Comparison of ENCODE assay signal across 13 cellular contexts in the genomic region with DNA sequence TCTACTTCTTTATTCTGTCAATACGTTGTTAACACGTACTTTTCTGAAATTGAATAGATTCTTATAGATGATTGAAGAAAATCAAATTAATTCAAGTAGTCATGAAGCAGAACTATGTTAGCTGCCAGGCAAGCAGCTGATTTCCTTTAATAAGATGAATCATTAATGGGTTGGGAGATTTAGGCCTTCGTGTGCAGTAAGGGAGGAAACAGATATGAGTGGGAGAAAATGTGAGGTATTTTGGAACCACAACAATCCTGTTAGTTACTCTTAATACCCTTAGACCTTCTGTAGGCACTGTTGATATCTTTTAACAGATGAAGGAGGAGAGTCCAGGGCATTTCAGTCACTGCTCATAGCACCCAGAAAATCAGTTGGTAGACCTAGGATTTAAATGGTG.
DNase-seq lines count a peak whose midpoint lies in the region; ATAC-seq and TF ChIP-seq lines count a peak whose summit lies in the region.
"Had no signal": no experiment of that assay in that cellular context is flagged by ENCODE, and none has a peak within 500 bp of the region (broad histone marks: within the 10 kb centered on the region; RNA-seq: fewer than 3 reads in every experiment).

No MANE protein-coding gene starts in this region.

- H3K9me3 Mint-ChIP-seq in activated CD8-positive, alpha-beta T cell treated with anti-CD3 and anti-CD28 coated beads for 36 hours, result no peaks in the 10 kb centered on the region
- no peaks in the 10 kb centered on the region for H3K9me3 Mint-ChIP-seq in activated CD8-positive, alpha-beta T cell treated with anti-CD3 and anti-CD28 coated beads, Interleukin-2, amount 10 ng/mL, durations not matched to agents 7 days and 5 days (ENCODE audit: insufficient read depth)
- H3K9me3 Mint-ChIP-seq in activated T-helper 17 cell treated with anti-CD3 and anti-CD28 coated beads, Interleukin-2, amount 50 U/mL, for 72 hours, result no peaks in the 10 kb centered on the region
- no peaks in the 10 kb centered on the region for H3K9me3 Mint-ChIP-seq in stimulated activated effector memory CD8-positive, alpha-beta T cell treated with anti-CD3 and anti-CD28 coated beads, Interleukin-12 subunit alpha, Interleukin-12 subunit beta, amount 100 ng/mL, for 72 hours
- H3K9me3 Mint-ChIP-seq in endodermal cell, result no peaks in the 10 kb centered on the region

- H3K4me1 Mint-ChIP-seq in activated CD8-positive, alpha-beta T cell treated with anti-CD3 and anti-CD28 coated beads for 36 hours (ENCODE audit: low read depth), result peaks cover 22% of the 10 kb centered on the region
- peaks cover 7% of the 10 kb centered on the region for H3K4me1 Mint-ChIP-seq in activated CD8-positive, alpha-beta T cell treated with anti-CD3 and anti-CD28 coated beads, Interleukin-2, amount 10 ng/mL, durations not matched to agents 7 days and 5 days (ENCODE audit: low read depth)
- H3K4me1 Mint-ChIP-seq in activated T-helper 17 cell treated with anti-CD3 and anti-CD28 coated beads, Interleukin-2, amount 50 U/mL, for 72 hours, result peaks cover 14% of the 10 kb centered on the region
- peaks cover 31% of the 10 kb centered on the region for H3K4me1 Mint-ChIP-seq in stimulated activated effector memory CD8-positive, alpha-beta T cell treated with anti-CD3 and anti-CD28 coated beads, Interleukin-12 subunit alpha, Interleukin-12 subunit beta, amount 100 ng/mL, for 72 hours
- H3K4me1 Mint-ChIP-seq in endodermal cell, result peaks cover 4% of the 10 kb centered on the region

- ATAC-seq in activated CD8-positive, alpha-beta T cell treated with anti-CD3 and anti-CD28 coated beads for 36 hours, result peak; percentile 45
- no peak for ATAC-seq in activated CD8-positive, alpha-beta T cell treated with anti-CD3 and anti-CD28 coated beads, Interleukin-2, amount 10 ng/mL, durations not matched to agents 7 days and 5 days
- ATAC-seq in activated T-helper 17 cell treated with anti-CD3 and anti-CD28 coated beads, Interleukin-2, amount 50 U/mL, for 72 hours (replicated peaks), result peak; percentile 55
- peak; percentile 74 for ATAC-seq in stimulated activated effector memory CD8-positive, alpha-beta T cell treated with anti-CD3 and anti-CD28 coated beads, Interleukin-12 subunit alpha, Interleukin-12 subunit beta, amount 100 ng/mL, for 72 hours
- ATAC-seq in HG03139 (IDR thresholded peaks at IDR 0.05; ENCODE audit: unreplicated experiment) (no peak), left colon (no peak)

- no peak overlapping the region for H3K9ac ChIP-seq in endodermal cell (ENCODE audit: extremely low read depth, low read length, poor library complexity, severe bottlenecking)

- no peak for DNase-seq in activated CD8-positive, alpha-beta T cell treated with anti-CD3 and anti-CD28 coated beads for 36 hours
- DNase-seq in activated CD8-positive, alpha-beta T cell treated with anti-CD3 and anti-CD28 coated beads, Interleukin-2, amount 10 ng/mL, durations not matched to agents 7 days and 5 days, result no peak
- DNase-seq in foreskin melanocyte (peak; percentile 19), left colon (no peak), endodermal cell (no peak)
- no peak for DNase-seq in stimulated activated effector memory CD8-positive, alpha-beta T cell treated with anti-CD3 and anti-CD28 coated beads, Interleukin-12 subunit alpha, Interleukin-12 subunit beta, amount 100 ng/mL, for 72 hours (ENCODE audit: low spot score in 2 of 2)
- DNase-seq: 8988T; activated CD4-positive, alpha-beta T cell treated with anti-CD3 and anti-CD28 coated beads, Interleukin-2, amount 50 U/mL, for 1 hour; central memory CD4-positive, alpha-beta T cell; NCI-H1694; sigmoid colon had no signal

- no peaks in the 10 kb centered on the region for H3K4me1 ChIP-seq in endodermal cell (ENCODE audit: control insufficient read depth, insufficient read depth, low read length)
- H3K4me1 ChIP-seq: sigmoid colon had no signal

- peaks cover 5% of the 10 kb centered on the region for H3K36me3 Mint-ChIP-seq in activated CD8-positive, alpha-beta T cell treated with anti-CD3 and anti-CD28 coated beads for 36 hours (ENCODE audit: low read depth)
- H3K36me3 Mint-ChIP-seq in activated CD8-positive, alpha-beta T cell treated with anti-CD3 and anti-CD28 coated beads, Interleukin-2, amount 10 ng/mL, durations not matched to agents 7 days and 5 days (ENCODE audit: low read depth), result no peaks in the 10 kb centered on the region
- no peaks in the 10 kb centered on the region for H3K36me3 Mint-ChIP-seq in activated T-helper 17 cell treated with anti-CD3 and anti-CD28 coated beads, Interleukin-2, amount 50 U/mL, for 72 hours (ENCODE audit: low read depth)
- no peaks in the 10 kb centered on the region for H3K36me3 Mint-ChIP-seq in stimulated activated effector memory CD8-positive, alpha-beta T cell treated with anti-CD3 and anti-CD28 coated beads, Interleukin-12 subunit alpha, Interleukin-12 subunit beta, amount 100 ng/mL, for 72 hours
- no peaks in the 10 kb centered on the region for H3K36me3 Mint-ChIP-seq in endodermal cell (ENCODE audit: low read depth)

- no peak overlapping the region for H3K27ac ChIP-seq in endodermal cell (ENCODE audit: low read depth, low read length)

- no peaks in the 10 kb centered on the region for H3K9me3 ChIP-seq in endodermal cell (ENCODE audit: control insufficient read depth, low read length)
- H3K9me3 ChIP-seq: sigmoid colon had no signal

- no peak overlapping the region for H3K27ac Mint-ChIP-seq in activated CD8-positive, alpha-beta T cell treated with anti-CD3 and anti-CD28 coated beads for 36 hours
- H3K27ac Mint-ChIP-seq in activated CD8-positive, alpha-beta T cell treated with anti-CD3 and anti-CD28 coated beads, Interleukin-2, amount 10 ng/mL, durations not matched to agents 7 days and 5 days, result no peak overlapping the region
- peak overlapping the region; percentile 29 for H3K27ac Mint-ChIP-seq in activated T-helper 17 cell treated with anti-CD3 and anti-CD28 coated beads, Interleukin-2, amount 50 U/mL, for 72 hours
- H3K27ac Mint-ChIP-seq in stimulated activated effector memory CD8-positive, alpha-beta T cell treated with anti-CD3 and anti-CD28 coated beads, Interleukin-12 subunit alpha, Interleukin-12 subunit beta, amount 100 ng/mL, for 72 hours, result peak overlapping the region; percentile 19
- no peak overlapping the region for H3K27ac Mint-ChIP-seq in endodermal cell

- TF ChIP-seq CTCF in activated CD8-positive, alpha-beta T cell treated with anti-CD3 and anti-CD28 coated beads for 36 hours (IDR thresholded peaks at IDR 0.05), result no peak
- TF ChIP-seq CTCF in endodermal cell (conservative IDR thresholded peaks at IDR 0.05), result no peak

- no peak overlapping the region for H3K4me3 ChIP-seq in endodermal cell (ENCODE audit: low read length)
- H3K4me3 ChIP-seq: sigmoid colon had no signal

- no peak overlapping the region for H3K4me3 Mint-ChIP-seq in activated CD8-positive, alpha-beta T cell treated with anti-CD3 and anti-CD28 coated beads for 36 hours
- no peak overlapping the region for H3K4me3 Mint-ChIP-seq in activated CD8-positive, alpha-beta T cell treated with anti-CD3 and anti-CD28 coated beads, Interleukin-2, amount 10 ng/mL, durations not matched to agents 7 days and 5 days
- no peak overlapping the region for H3K4me3 Mint-ChIP-seq in activated T-helper 17 cell treated with anti-CD3 and anti-CD28 coated beads, Interleukin-2, amount 50 U/mL, for 72 hours
- no peak overlapping the region for H3K4me3 Mint-ChIP-seq in stimulated activated effector memory CD8-positive, alpha-beta T cell treated with anti-CD3 and anti-CD28 coated beads, Interleukin-12 subunit alpha, Interleukin-12 subunit beta, amount 100 ng/mL, for 72 hours
- H3K4me3 Mint-ChIP-seq in endodermal cell, result no peak overlapping the region

- WGBS in endodermal cell (ENCODE audit: insufficient coverage in 1 of 2, insufficient read length in 1 of 2), 2 experiments, result 93 to 94% methylated on average over 3 of the region's 3 CpGs

- no peaks in the 10 kb centered on the region for H3K36me3 ChIP-seq in endodermal cell (ENCODE audit: control insufficient read depth, insufficient read depth, low read length)
- H3K36me3 ChIP-seq: sigmoid colon had no signal

- intact Hi-C loops in activated CD8-positive, alpha-beta T cell treated with anti-CD3 and anti-CD28 coated beads for 36 hours (cut with micrococcal nuclease), result no loop called here
- intact Hi-C loops in left colon (cut with DNase I, micrococcal nuclease), result no loop called here

- POLR2A ChIA-PET in activated CD8-positive, alpha-beta T cell treated with anti-CD3 and anti-CD28 coated beads for 36 hours (lab: Charles Lee), result no interaction called here
- POLR2A ChIA-PET in activated CD8-positive, alpha-beta T cell treated with anti-CD3 and anti-CD28 coated beads, Interleukin-2, amount 10 ng/mL, durations not matched to agents 7 days and 5 days (lab: Charles Lee), result no interaction called here

- H3K27me3 ChIP-seq in endodermal cell (ENCODE audit: control insufficient read depth, insufficient read depth, low read length, poor library complexity, severe bottlenecking), result no peaks in the 10 kb centered on the region
- H3K27me3 ChIP-seq: sigmoid colon had no signal

- H3K27me3 Mint-ChIP-seq in activated CD8-positive, alpha-beta T cell treated with anti-CD3 and anti-CD28 coated beads for 36 hours, result no peaks in the 10 kb centered on the region
- H3K27me3 Mint-ChIP-seq in activated CD8-positive, alpha-beta T cell treated with anti-CD3 and anti-CD28 coated beads, Interleukin-2, amount 10 ng/mL, durations not matched to agents 7 days and 5 days (ENCODE audit: low read depth), result peaks cover 2% of the 10 kb centered on the region
- H3K27me3 Mint-ChIP-seq in activated T-helper 17 cell treated with anti-CD3 and anti-CD28 coated beads, Interleukin-2, amount 50 U/mL, for 72 hours, result no peaks in the 10 kb centered on the region
- H3K27me3 Mint-ChIP-seq in endodermal cell (ENCODE audit: insufficient read depth), result no peaks in the 10 kb centered on the region

- CTCF ChIA-PET in activated CD8-positive, alpha-beta T cell treated with anti-CD3 and anti-CD28 coated beads for 36 hours (lab: Charles Lee), result no interaction called here
- CTCF ChIA-PET in activated CD8-positive, alpha-beta T cell treated with anti-CD3 and anti-CD28 coated beads, Interleukin-2, amount 10 ng/mL, durations not matched to agents 7 days and 5 days (lab: Charles Lee), result no interaction called here

Comparison
In these comparisons a context has a peak if more than half of its experiments do, and no peak if none do; other contexts are left out.
1. ATAC-seq: peak in activated CD8-positive, alpha-beta T cell treated with anti-CD3 and anti-CD28 coated beads for 36 hours (single experiment), activated T-helper 17 cell treated with anti-CD3 and anti-CD28 coated beads, Interleukin-2, amount 50 U/mL, for 72 hours (single experiment) and stimulated activated effector memory CD8-positive, alpha-beta T cell treated with anti-CD3 and anti-CD28 coated beads, Interleukin-12 subunit alpha, Interleukin-12 subunit beta, amount 100 ng/mL, for 72 hours (single experiment); none in activated CD8-positive, alpha-beta T cell treated with anti-CD3 and anti-CD28 coated beads, Interleukin-2, amount 10 ng/mL, durations not matched to agents 7 days and 5 days (single experiment), HG03139 (single experiment) and left colon (single experiment).
2. H3K27ac Mint-ChIP-seq: peak in activated T-helper 17 cell treated with anti-CD3 and anti-CD28 coated beads, Interleukin-2, amount 50 U/mL, for 72 hours (single experiment) and stimulated activated effector memory CD8-positive, alpha-beta T cell treated with anti-CD3 and anti-CD28 coated beads, Interleukin-12 subunit alpha, Interleukin-12 subunit beta, amount 100 ng/mL, for 72 hours (single experiment); none in activated CD8-positive, alpha-beta T cell treated with anti-CD3 and anti-CD28 coated beads for 36 hours (single experiment), activated CD8-positive, alpha-beta T cell treated with anti-CD3 and anti-CD28 coated beads, Interleukin-2, amount 10 ng/mL, durations not matched to agents 7 days and 5 days (single experiment) and endodermal cell (single experiment).